9 cellular contexts compared by ENCODE assay signal in genomic region chr21:45972716-45973474, GRCh38. TPM values are rescaled to one million over a fixed set of nuclear protein-coding genes. Genes with fewer than 3 reads are reported as not detected.
A peak's percentile ranks its signal among the peaks of the same experiment; 100 is the strongest.
DNase-seq lines count a peak whose midpoint lies in the region; ATAC-seq, FAIRE-seq and TF ChIP-seq lines count a peak whose summit lies in the region.
"Had no signal": no experiment of that assay in that cellular context is flagged by ENCODE, and none has a peak within 500 bp of the region (broad histone marks: within the 10 kb centered on the region; RNA-seq: fewer than 3 reads in every experiment).

No MANE protein-coding gene starts in this region.

- RAD21 ChIA-PET in HCT116 (lab: Charles Lee; ENCODE audit: low non-redundant PET in 1 of 2, low total read pairs in 2 of 2, uncharacterized antibody in 2 of 2, unreplicated experiment in 2 of 2), result interaction anchor here in 1 of 2 experiments (0.8 to 1.1 kb wide), 2 partner anchors 171 kb away, joined by 5 read pairs; no protein-coding TSS in a partner anchor

- H3K9me2 ChIP-seq in HCT116 (ENCODE audit: insufficient read depth), result no peaks in the 10 kb centered on the region

- no peaks in the 10 kb centered on the region for H3K9me3 Mint-ChIP-seq in stimulated activated naive CD8-positive, alpha-beta T cell treated with anti-CD3 and anti-CD28 coated beads, Interleukin-15, Interleukin-2, amounts not matched to agents 100 ng/mL and 50 ng/mL, for 24 hours

- H3K4me3 ChIP-seq in A549 (peak overlapping the region; percentile 34; the same call in 2 of the 3 replicates), HCT116 (replicated peaks in 1 of 2; ENCODE audit: low read depth in 1 of 2, low read length in 2 of 2) (peak overlapping the region; percentile 47 to 60; a peak in 3 of 4 replicates), ascending aorta (peak overlapping the region; percentile 39 to 75), kidney (ENCODE audit: low read length in 2 of 2) (peak overlapping the region in 1 of 2 donors; percentile 63)

- peak overlapping the region; percentile 81 for H3K4me3 Mint-ChIP-seq in stimulated activated naive CD8-positive, alpha-beta T cell treated with anti-CD3 and anti-CD28 coated beads, Interleukin-15, Interleukin-2, amounts not matched to agents 100 ng/mL and 50 ng/mL, for 24 hours

- H3K9ac ChIP-seq in HCT116 (ENCODE audit: low read length) (peak overlapping the region; percentile 71), kidney (ENCODE audit: low read length in 2 of 2) (peak overlapping the region in 1 of 2 donors; percentile 26)

- FAIRE-seq in A549 (lab: Jason Lieb, UNC), result no peak
- no peak for FAIRE-seq in kidney (lab: Jason Lieb, UNC)
- FAIRE-seq in HTR-8/SVneo (lab: Jason Lieb, UNC), result no peak

- no peak for TF ChIP-seq RAD21 in A549 (conservative IDR thresholded peaks at IDR 0.05 in 1 of 2, IDR thresholded peaks at IDR 0.05 in 1 of 2)
- TF ChIP-seq RAD21 in HCT116 (IDR thresholded peaks at IDR 0.05; ENCODE audit: low read depth), result no peak

- peak overlapping the region in 1 of 2 experiments; percentile 68; a peak in 3 of 6 replicates for H3K27ac ChIP-seq in A549
- peak overlapping the region; percentile 93 for H3K27ac ChIP-seq in HCT116 (ENCODE audit: low read depth, low read length)
- H3K27ac ChIP-seq in ascending aorta, result peak overlapping the region; percentile 98 to 99
- H3K27ac ChIP-seq in kidney (ENCODE audit: low read depth in 2 of 2, low read length in 2 of 2), result peak overlapping the region; percentile 78 to 89
- H3K27ac ChIP-seq: epithelial cell of prostate had no signal

- H3K4me1 ChIP-seq in A549 (peaks cover 6% of the 10 kb centered on the region; the same call in 1 of the 3 replicates), HCT116 (ENCODE audit: control insufficient read depth in 1 of 2, insufficient read depth in 2 of 2, low read length in 2 of 2) (peaks cover 23 to 31% of the 10 kb centered on the region in 2 experiments), ascending aorta (peaks cover 33 to 41% of the 10 kb centered on the region in 2 donors), kidney (ENCODE audit: control insufficient read depth in 1 of 2, insufficient read depth in 1 of 2, low read depth in 1 of 2, low read length in 2 of 2) (peaks cover 0 to 17% of the 10 kb centered on the region in 2 donors)

- DNase-seq in A549 (ENCODE audit: low read depth in 1 of 2, low spot score in 1 of 2), result no peak
- DNase-seq in HCT116 (ENCODE audit: low read depth, low spot score), result no peak
- peak in 1 of 2 donors; percentile 85 for DNase-seq in ascending aorta (ENCODE audit: low spot score in 2 of 2)
- peak; percentile 85 for DNase-seq in kidney
- no peak for DNase-seq in HTR-8/SVneo (ENCODE audit: insufficient read length, low spot score)

- intact Hi-C loops in HCT116 (cut with micrococcal nuclease) (loop anchor here (5.0 to 10.0 kb wide), 4 partner anchors 129 to 352 kb away; partner anchors contain the start of genes C21orf58 and PCNT), ascending aorta (cut with DNase I) (loop anchor here (10.0 kb wide), 1 partner anchor 312 kb away; the partner anchor contains the start of genes MCM3AP and YBEY), kidney (cut with DNase I) (loop anchor here (10.0 kb wide), 1 partner anchor 132 kb away; no protein-coding TSS in a partner anchor)

- no peak overlapping the region for H3K27ac Mint-ChIP-seq in stimulated activated naive CD8-positive, alpha-beta T cell treated with anti-CD3 and anti-CD28 coated beads, Interleukin-15, Interleukin-2, amounts not matched to agents 100 ng/mL and 50 ng/mL, for 24 hours

- TF ChIP-seq CTCF in A549 (IDR thresholded peaks at IDR 0.05), result no peak
- no peak for TF ChIP-seq CTCF in HCT116 (IDR thresholded peaks at IDR 0.05 in 2 of 3, conservative IDR thresholded peaks at IDR 0.05 in 1 of 3; ENCODE audit: borderline replicate concordance in 1 of 3, insufficient read depth in 1 of 3, low read depth in 2 of 3, low read length in 2 of 3)
- TF ChIP-seq CTCF in ascending aorta (IDR thresholded peaks at IDR 0.05), result no peak
- TF ChIP-seq CTCF in kidney (IDR thresholded peaks at IDR 0.05; ENCODE audit: borderline replicate concordance, extremely low read depth, insufficient read depth), result no peak

- ATAC-seq in A549 (peak in 1 of 2 experiments; percentile 18; a peak in 2 of 6 replicates), HCT116 (no peak), GM18517 (IDR thresholded peaks at IDR 0.05; ENCODE audit: unreplicated experiment) (no peak), HG02610 (IDR thresholded peaks at IDR 0.05; ENCODE audit: unreplicated experiment) (no peak)

- CTCF ChIA-PET in A549 (lab: Yijun Ruan, JAX), result interaction anchor here (0.6 to 3.2 kb wide), 15 partner anchors 19 to 1097 kb away, joined by 3 to 19 read pairs (median 3); no protein-coding TSS in a partner anchor
- CTCF ChIA-PET in HCT116 (lab: Charles Lee), result interaction anchor here (0.8 to 1.4 kb wide), 6 partner anchors 41 to 663 kb away, joined by 3 to 18 read pairs (median 3); partner anchors contain the start of genes MCM3AP, PRMT2 and YBEY

- H4K20me1 ChIP-seq in HCT116 (ENCODE audit: insufficient read depth), result no peaks in the 10 kb centered on the region

- H3K36me3 Mint-ChIP-seq in stimulated activated naive CD8-positive, alpha-beta T cell treated with anti-CD3 and anti-CD28 coated beads, Interleukin-15, Interleukin-2, amounts not matched to agents 100 ng/mL and 50 ng/mL, for 24 hours (ENCODE audit: low read depth), result no peaks in the 10 kb centered on the region

- peaks cover 23% of the 10 kb centered on the region for H3K4me1 Mint-ChIP-seq in stimulated activated naive CD8-positive, alpha-beta T cell treated with anti-CD3 and anti-CD28 coated beads, Interleukin-15, Interleukin-2, amounts not matched to agents 100 ng/mL and 50 ng/mL, for 24 hours (ENCODE audit: low read depth)

- no peak for TF ChIP-seq EP300 in A549 (IDR thresholded peaks at IDR 0.05)

- no peak for TF ChIP-seq POLR2A in A549 (IDR thresholded peaks at IDR 0.05; ENCODE audit: low read length)
- no peak for TF ChIP-seq POLR2A in HCT116 (IDR thresholded peaks at IDR 0.05; ENCODE audit: borderline replicate concordance, extremely low read depth, insufficient read depth, insufficient read length)

- WGBS in A549 (ENCODE audit: missing lambda C conversion rate), result 64% methylated on average over 10 of the region's 58 CpGs

- H3K9me3 ChIP-seq in A549 (no peaks in the 10 kb centered on the region), HCT116 (ENCODE audit: control insufficient read depth in 1 of 2, insufficient read depth in 1 of 2, low read depth in 1 of 2, low read length in 2 of 2) (no peaks in the 10 kb centered on the region), ascending aorta (no peaks in the 10 kb centered on the region), kidney (ENCODE audit: control insufficient read depth in 1 of 2, low read length in 2 of 2) (no peaks in the 10 kb centered on the region)

- BruUV-seq in HCT116 (replicated peaks; lab: Mats Ljungman, UMichigan), result no TSS peak

- no peaks in the 10 kb centered on the region for H3K36me3 ChIP-seq in HCT116 (ENCODE audit: control insufficient read depth in 1 of 2, insufficient read depth in 2 of 2, low read length in 2 of 2)
- H3K36me3 ChIP-seq in ascending aorta, result no peaks in the 10 kb centered on the region
- no peaks in the 10 kb centered on the region for H3K36me3 ChIP-seq in kidney (ENCODE audit: control insufficient read depth in 1 of 2, insufficient read depth in 2 of 2, low read length in 2 of 2)

- H3K27me3 Mint-ChIP-seq in stimulated activated naive CD8-positive, alpha-beta T cell treated with anti-CD3 and anti-CD28 coated beads, Interleukin-15, Interleukin-2, amounts not matched to agents 100 ng/mL and 50 ng/mL, for 24 hours, result peaks cover 16% of the 10 kb centered on the region

- H3K27me3 ChIP-seq in HCT116 (ENCODE audit: insufficient read depth, low read length), result no peaks in the 10 kb centered on the region
- H3K27me3 ChIP-seq in ascending aorta, result no peaks in the 10 kb centered on the region

- peak overlapping the region; percentile 68 for H3K4me2 ChIP-seq in A549
- peak overlapping the region; percentile 95 for H3K4me2 ChIP-seq in HCT116 (ENCODE audit: low read length)

- H3K79me2 ChIP-seq in HCT116 (ENCODE audit: insufficient read depth, low read length), result no peaks in the 10 kb centered on the region

- POLR2A ChIA-PET in A549 (lab: Yijun Ruan, JAX) (interaction anchor here (0.6 kb wide), 1 partner anchor 306 kb away, joined by 8 read pairs; no protein-coding TSS in a partner anchor), HCT116 (lab: Charles Lee) (no interaction called here)

- no peak overlapping the region for H2AFZ ChIP-seq in HCT116 (ENCODE audit: low read depth, low read length, poor library complexity, severe bottlenecking)

TF ChIP-seq in A549, 52 proteins besides CTCF, POLR2A, EP300 and RAD21 (continues in another document):
- TF ChIP-seq EHF (CRISPR knock-in tag; IDR thresholded peaks at IDR 0.05) (no peak), KDM5A (IDR thresholded peaks at IDR 0.05) (no peak), RNF2 (IDR thresholded peaks at IDR 0.05; ENCODE audit: borderline replicate concordance, low read depth) (no peak)
- TF ChIP-seq, protein P1, sequence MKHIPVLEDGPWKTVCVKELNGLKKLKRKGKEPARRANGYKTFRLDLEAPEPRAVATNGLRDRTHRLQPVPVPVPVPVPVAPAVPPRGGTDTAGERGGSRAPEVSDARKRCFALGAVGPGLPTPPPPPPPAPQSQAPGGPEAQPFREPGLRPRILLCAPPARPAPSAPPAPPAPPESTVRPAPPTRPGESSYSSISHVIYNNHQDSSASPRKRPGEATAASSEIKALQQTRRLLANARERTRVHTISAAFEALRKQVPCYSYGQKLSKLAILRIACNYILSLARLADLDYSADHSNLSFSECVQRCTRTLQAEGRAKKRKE (CRISPR knock-in tag; IDR thresholded peaks at IDR 0.05; ENCODE audit: low read depth), result no peak

TF ChIP-seq in HCT116, 20 proteins besides CTCF, POLR2A, EP300 and RAD21 (continues in another document):
- TF ChIP-seq ZNF274 (IDR thresholded peaks at IDR 0.05; ENCODE audit: low read depth, low read length) (no peak), FOSL1 (IDR thresholded peaks at IDR 0.05; ENCODE audit: low read depth) (no peak), EZH2 (IDR thresholded peaks at IDR 0.05) (no peak), TCF7L2 (IDR thresholded peaks at IDR 0.05; ENCODE audit: borderline replicate concordance, extremely low read depth, insufficient read depth, insufficient read length) (no peak)

RNA-seq across cellular contexts. Expression of gene COL6A1, which starts 8.7 kb away (rescaled TPM):
- 3.3 and 3.9 TPM in 2 replicates for polyA plus RNA-seq in A549 (2011; rRNA removed)
- 10.2 and 19.1 TPM in 2 replicates for polyA plus RNA-seq in A549 (2012; cell fraction: cytosol; rRNA removed)
- polyA plus RNA-seq in A549 (2012; cell fraction: nucleus; rRNA removed), result 67.7 and 119 TPM in 2 replicates
- 18.3 to 21.3 TPM (median 19.5 TPM) in 3 replicates for polyA plus RNA-seq in A549 (2017; fragmentation: RNase III; extraction: RNeasy Plus Mini Kit Qiagen cat#74134 plus additional on column Dnase treatment)
- polyA minus RNA-seq in A549 (2011; rRNA and poly(A)+ RNA removed), result 4.0 and 5.0 TPM in 2 replicates
- total RNA-seq in HCT116 (2021; ENCODE audit: unreplicated experiment), result 87.5 TPM
- 96.4 and 117 TPM in 2 replicates for polyA plus RNA-seq in HCT116 (2012)
- total RNA-seq in ascending aorta, result 1,564 TPM
- 127 TPM for total RNA-seq in kidney
- polyA plus RNA-seq in kidney (ENCODE audit: insufficient read depth, low read depth, low replicate concordance), result 112 TPM

Comparison
In these comparisons a context has a peak if more than half of its experiments do, and no peak if none do; other contexts are left out.
1. RNA of gene COL6A1, which starts 8.7 kb away (total RNA-seq): 1,564 TPM in ascending aorta (single experiment); 127 TPM in kidney (single experiment) and 87.5 TPM in HCT116 (single experiment); every median in the first group is over 10 times any median in the second.